2 cellular contexts compared by ENCODE assay signal in the genomic region with DNA sequence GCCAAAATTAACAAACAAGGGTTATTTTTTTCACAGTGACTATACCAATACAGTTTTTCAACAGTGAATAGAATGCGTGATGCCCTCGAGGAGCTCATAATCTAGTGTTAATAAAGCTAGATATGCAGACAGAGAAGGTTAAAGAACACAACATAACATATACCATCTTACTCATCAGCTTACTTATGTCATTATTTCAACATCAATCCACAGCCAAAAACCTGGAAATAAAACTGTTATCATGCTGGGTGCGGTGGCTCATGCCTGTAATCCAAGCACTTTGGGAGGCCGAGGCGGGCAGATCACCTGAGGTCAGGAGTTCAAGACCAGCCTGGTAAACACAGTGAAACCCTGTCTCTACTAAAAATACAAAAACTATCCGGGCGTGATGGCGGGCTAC.
TF ChIP-seq lines count a peak whose summit lies in the region.

No MANE protein-coding gene starts in this region.

TF ChIP-seq in IMR-90, 13 proteins besides CTCF, POLR2A, EP300 and RAD21:
- TF ChIP-seq CEBPB (IDR thresholded peaks at IDR 0.05; ENCODE audit: low read depth, low read length): peak; percentile 31; the same call in 1 of the 2 replicates
- no peak for TF ChIP-seq RCOR1 (IDR thresholded peaks at IDR 0.05; ENCODE audit: insufficient replicate concordance, low read length)

TF ChIP-seq in GM12878, 131 proteins besides CTCF, POLR2A, EP300 and RAD21:
- TF ChIP-seq POLR2AphosphoS5 (IDR thresholded peaks at IDR 0.05; ENCODE audit: low read length) (no peak), ZBED1 (IDR thresholded peaks at IDR 0.05; ENCODE audit: borderline replicate concordance) (no peak), JUND (IDR thresholded peaks at IDR 0.05; ENCODE audit: low read depth, low read length) (no peak), SMAD1 (IDR thresholded peaks at IDR 0.05; ENCODE audit: low read depth, partially characterized antibody) (no peak), BMI1 (IDR thresholded peaks at IDR 0.05; ENCODE audit: borderline replicate concordance) (no peak), NFXL1 (IDR thresholded peaks at IDR 0.05; ENCODE audit: borderline replicate concordance) (no peak), SUZ12 (IDR thresholded peaks at IDR 0.05; ENCODE audit: unreplicated experiment) (no peak), RB1 (IDR thresholded peaks at IDR 0.05; ENCODE audit: borderline replicate concordance) (no peak), MTA2 (IDR thresholded peaks at IDR 0.05; ENCODE audit: low read depth) (no peak), CREB1 (IDR thresholded peaks at IDR 0.05; ENCODE audit: low read depth) (no peak), NR2F1 (conservative IDR thresholded peaks at IDR 0.05) (no peak), TCF3 (IDR thresholded peaks at IDR 0.05; ENCODE audit: borderline replicate concordance, insufficient read depth, low read depth, low read length) (no peak), ZNF274 (IDR thresholded peaks at IDR 0.05; ENCODE audit: insufficient read depth, insufficient read length) (no peak), ZZZ3 (IDR thresholded peaks at IDR 0.05; ENCODE audit: control insufficient read depth, insufficient read length, low read depth) (no peak)
- TF ChIP-seq, protein P1, sequence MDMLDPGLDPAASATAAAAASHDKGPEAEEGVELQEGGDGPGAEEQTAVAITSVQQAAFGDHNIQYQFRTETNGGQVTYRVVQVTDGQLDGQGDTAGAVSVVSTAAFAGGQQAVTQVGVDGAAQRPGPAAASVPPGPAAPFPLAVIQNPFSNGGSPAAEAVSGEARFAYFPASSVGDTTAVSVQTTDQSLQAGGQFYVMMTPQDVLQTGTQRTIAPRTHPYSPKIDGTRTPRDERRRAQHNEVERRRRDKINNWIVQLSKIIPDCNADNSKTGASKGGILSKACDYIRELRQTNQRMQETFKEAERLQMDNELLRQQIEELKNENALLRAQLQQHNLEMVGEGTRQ (IDR thresholded peaks at IDR 0.05; ENCODE audit: borderline replicate concordance, low read depth, low read length): no peak
- TF ChIP-seq, protein P2, sequence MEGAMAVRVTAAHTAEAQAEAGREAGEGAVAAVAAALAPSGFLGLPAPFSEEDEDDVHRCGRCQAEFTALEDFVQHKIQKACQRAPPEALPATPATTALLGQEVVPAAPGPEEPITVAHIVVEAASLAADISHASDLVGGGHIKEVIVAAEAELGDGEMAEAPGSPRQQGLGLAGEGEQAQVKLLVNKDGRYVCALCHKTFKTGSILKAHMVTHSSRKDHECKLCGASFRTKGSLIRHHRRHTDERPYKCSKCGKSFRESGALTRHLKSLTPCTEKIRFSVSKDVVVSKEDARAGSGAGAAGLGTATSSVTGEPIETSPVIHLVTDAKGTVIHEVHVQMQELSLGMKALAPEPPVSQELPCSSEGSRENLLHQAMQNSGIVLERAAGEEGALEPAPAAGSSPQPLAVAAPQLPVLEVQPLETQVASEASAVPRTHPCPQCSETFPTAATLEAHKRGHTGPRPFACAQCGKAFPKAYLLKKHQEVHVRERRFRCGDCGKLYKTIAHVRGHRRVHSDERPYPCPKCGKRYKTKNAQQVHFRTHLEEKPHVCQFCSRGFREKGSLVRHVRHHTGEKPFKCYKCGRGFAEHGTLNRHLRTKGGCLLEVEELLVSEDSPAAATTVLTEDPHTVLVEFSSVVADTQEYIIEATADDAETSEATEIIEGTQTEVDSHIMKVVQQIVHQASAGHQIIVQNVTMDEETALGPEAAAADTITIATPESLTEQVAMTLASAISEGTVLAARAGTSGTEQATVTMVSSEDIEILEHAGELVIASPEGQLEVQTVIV (IDR thresholded peaks at IDR 0.05; ENCODE audit: borderline replicate concordance, partially characterized antibody): no peak
- TF ChIP-seq, protein P3, sequence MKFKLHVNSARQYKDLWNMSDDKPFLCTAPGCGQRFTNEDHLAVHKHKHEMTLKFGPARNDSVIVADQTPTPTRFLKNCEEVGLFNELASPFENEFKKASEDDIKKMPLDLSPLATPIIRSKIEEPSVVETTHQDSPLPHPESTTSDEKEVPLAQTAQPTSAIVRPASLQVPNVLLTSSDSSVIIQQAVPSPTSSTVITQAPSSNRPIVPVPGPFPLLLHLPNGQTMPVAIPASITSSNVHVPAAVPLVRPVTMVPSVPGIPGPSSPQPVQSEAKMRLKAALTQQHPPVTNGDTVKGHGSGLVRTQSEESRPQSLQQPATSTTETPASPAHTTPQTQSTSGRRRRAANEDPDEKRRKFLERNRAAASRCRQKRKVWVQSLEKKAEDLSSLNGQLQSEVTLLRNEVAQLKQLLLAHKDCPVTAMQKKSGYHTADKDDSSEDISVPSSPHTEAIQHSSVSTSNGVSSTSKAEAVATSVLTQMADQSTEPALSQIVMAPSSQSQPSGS (IDR thresholded peaks at IDR 0.05; ENCODE audit: low read length): no peak
- TF ChIP-seq, protein P4, sequence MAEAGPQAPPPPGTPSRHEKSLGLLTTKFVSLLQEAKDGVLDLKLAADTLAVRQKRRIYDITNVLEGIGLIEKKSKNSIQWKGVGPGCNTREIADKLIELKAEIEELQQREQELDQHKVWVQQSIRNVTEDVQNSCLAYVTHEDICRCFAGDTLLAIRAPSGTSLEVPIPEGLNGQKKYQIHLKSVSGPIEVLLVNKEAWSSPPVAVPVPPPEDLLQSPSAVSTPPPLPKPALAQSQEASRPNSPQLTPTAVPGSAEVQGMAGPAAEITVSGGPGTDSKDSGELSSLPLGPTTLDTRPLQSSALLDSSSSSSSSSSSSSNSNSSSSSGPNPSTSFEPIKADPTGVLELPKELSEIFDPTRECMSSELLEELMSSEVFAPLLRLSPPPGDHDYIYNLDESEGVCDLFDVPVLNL (IDR thresholded peaks at IDR 0.05; ENCODE audit: low read depth, low read length): no peak
- TF ChIP-seq, protein P5, sequence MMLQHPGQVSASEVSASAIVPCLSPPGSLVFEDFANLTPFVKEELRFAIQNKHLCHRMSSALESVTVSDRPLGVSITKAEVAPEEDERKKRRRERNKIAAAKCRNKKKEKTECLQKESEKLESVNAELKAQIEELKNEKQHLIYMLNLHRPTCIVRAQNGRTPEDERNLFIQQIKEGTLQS (IDR thresholded peaks at IDR 0.05; ENCODE audit: borderline replicate concordance, extremely low read depth, low read depth, low read length): no peak
- TF ChIP-seq, protein P6, sequence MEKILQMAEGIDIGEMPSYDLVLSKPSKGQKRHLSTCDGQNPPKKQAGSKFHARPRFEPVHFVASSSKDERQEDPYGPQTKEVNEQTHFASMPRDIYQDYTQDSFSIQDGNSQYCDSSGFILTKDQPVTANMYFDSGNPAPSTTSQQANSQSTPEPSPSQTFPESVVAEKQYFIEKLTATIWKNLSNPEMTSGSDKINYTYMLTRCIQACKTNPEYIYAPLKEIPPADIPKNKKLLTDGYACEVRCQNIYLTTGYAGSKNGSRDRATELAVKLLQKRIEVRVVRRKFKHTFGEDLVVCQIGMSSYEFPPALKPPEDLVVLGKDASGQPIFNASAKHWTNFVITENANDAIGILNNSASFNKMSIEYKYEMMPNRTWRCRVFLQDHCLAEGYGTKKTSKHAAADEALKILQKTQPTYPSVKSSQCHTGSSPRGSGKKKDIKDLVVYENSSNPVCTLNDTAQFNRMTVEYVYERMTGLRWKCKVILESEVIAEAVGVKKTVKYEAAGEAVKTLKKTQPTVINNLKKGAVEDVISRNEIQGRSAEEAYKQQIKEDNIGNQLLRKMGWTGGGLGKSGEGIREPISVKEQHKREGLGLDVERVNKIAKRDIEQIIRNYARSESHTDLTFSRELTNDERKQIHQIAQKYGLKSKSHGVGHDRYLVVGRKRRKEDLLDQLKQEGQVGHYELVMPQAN (conservative IDR thresholded peaks at IDR 0.05): no peak
